30 cellular contexts compared by ENCODE assay signal in the genomic region with DNA sequence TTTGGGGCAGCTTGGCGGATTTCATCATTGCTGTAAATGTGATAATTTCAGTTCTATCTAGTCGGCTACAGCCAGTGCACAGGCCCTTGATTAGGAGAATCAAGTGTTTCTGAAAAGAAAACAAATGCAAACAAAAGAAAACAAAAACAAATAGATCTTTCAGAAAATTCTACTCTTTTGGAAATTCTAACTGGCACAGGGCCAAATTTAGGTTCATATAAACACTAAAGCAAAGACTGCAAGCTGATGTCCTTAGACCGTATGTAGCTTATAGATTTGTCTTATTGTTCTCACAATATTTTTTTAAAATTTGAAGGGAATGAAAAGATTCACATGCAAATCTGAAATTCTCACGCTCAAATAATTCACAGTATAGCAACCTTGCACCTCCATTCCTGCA.
"Had no signal": no experiment of that assay in that cellular context is flagged by ENCODE, and none has a peak within 500 bp of the region (broad histone marks: within the 10 kb centered on the region; RNA-seq: fewer than 3 reads in every experiment).

No MANE protein-coding gene starts in this region.

- H3K9me3 ChIP-seq: ascending aorta, breast epithelium had no signal

- FAIRE-seq: colon, endometrium, endothelial cell of umbilical vein, frontal cortex had no signal

- H3K9me3 Mint-ChIP-seq: activated CD8-positive, alpha-beta T cell treated with anti-CD3 and anti-CD28 coated beads for 36 hours; activated naive CD4-positive, alpha-beta T cell treated with anti-CD3 and anti-CD28 coated beads, Interleukin-2, amount 50 U/mL, for 24 hours; activated naive CD8-positive, alpha-beta T cell treated with anti-CD3 and anti-CD28 coated beads for 36 hours; activated naive CD8-positive, alpha-beta T cell treated with anti-CD3 and anti-CD28 coated beads, Interleukin-2, amount 50 U/mL, for 24 hours; brain; WTC11 had no signal

- H3K4me3 ChIP-seq: ascending aorta, breast epithelium had no signal

- H3K4me1 ChIP-seq: breast epithelium had no signal

- H3K27ac Mint-ChIP-seq: activated CD8-positive, alpha-beta T cell treated with anti-CD3 and anti-CD28 coated beads for 36 hours; activated naive CD4-positive, alpha-beta T cell treated with anti-CD3 and anti-CD28 coated beads, Interleukin-2, amount 50 U/mL, for 24 hours; activated naive CD8-positive, alpha-beta T cell treated with anti-CD3 and anti-CD28 coated beads for 36 hours; activated naive CD8-positive, alpha-beta T cell treated with anti-CD3 and anti-CD28 coated beads, Interleukin-2, amount 50 U/mL, for 24 hours; brain; WTC11 had no signal

- H3K27ac ChIP-seq: ascending aorta, epithelial cell of prostate had no signal

- H3K27me3 Mint-ChIP-seq: activated CD8-positive, alpha-beta T cell treated with anti-CD3 and anti-CD28 coated beads for 36 hours; activated naive CD4-positive, alpha-beta T cell treated with anti-CD3 and anti-CD28 coated beads, Interleukin-2, amount 50 U/mL, for 24 hours; activated naive CD8-positive, alpha-beta T cell treated with anti-CD3 and anti-CD28 coated beads for 36 hours; activated naive CD8-positive, alpha-beta T cell treated with anti-CD3 and anti-CD28 coated beads, Interleukin-2, amount 50 U/mL, for 24 hours had no signal

- DNase-seq: activated CD4-positive, alpha-beta T cell treated with anti-CD3 and anti-CD28 coated beads for 48 hours; activated CD4-positive, alpha-beta T cell treated with anti-CD3 and anti-CD28 coated beads, Interleukin-2, amount 50 U/mL, for 1 hour; activated CD4-positive, alpha-beta T cell treated with anti-CD3 and anti-CD28 coated beads, Interleukin-2, amount 50 U/mL, for 48 hours; activated CD8-positive, alpha-beta memory T cell treated with anti-CD3 and anti-CD28 coated beads for 24 hours; activated CD8-positive, alpha-beta T cell treated with anti-CD3 and anti-CD28 coated beads for 36 hours; activated gamma-delta T cell; activated naive CD4-positive, alpha-beta T cell treated with Interleukin-2 at 50 U/mL for 16 hours; activated naive CD8-positive, alpha-beta T cell treated with anti-CD3 and anti-CD28 coated beads for 36 hours; activated naive CD8-positive, alpha-beta T cell treated with anti-CD3 and anti-CD28 coated beads, Interleukin-2, amount 50 U/mL, for 24 hours; activated T-cell treated with anti-CD3 and anti-CD28 coated beads, Interleukin-2, amount 50 U/mL, for 48 hours; caudate nucleus; cortex of kidney; dermis blood vessel endothelial cell; effector CD4-positive, alpha-beta T cell; foreskin fibroblast; head of caudate nucleus; hippocampal formation; T-helper 2 cell had no signal

- H3K4me1 Mint-ChIP-seq: WTC11 had no signal

- ATAC-seq: activated CD4-positive, CD25-positive, alpha-beta regulatory T cell treated with anti-CD3 and anti-CD28 coated beads, Interleukin-2, amount 50 U/mL, for 24 hours; activated CD8-positive, alpha-beta T cell treated with anti-CD3 and anti-CD28 coated beads for 36 hours; activated naive CD8-positive, alpha-beta T cell treated with anti-CD3 and anti-CD28 coated beads, Interleukin-2, amount 50 U/mL, for 24 hours; esophagus mucosa; WTC11 had no signal

- H3K27me3 ChIP-seq: ascending aorta, breast epithelium had no signal

- H3K4me3 Mint-ChIP-seq: activated CD8-positive, alpha-beta T cell treated with anti-CD3 and anti-CD28 coated beads for 36 hours; activated naive CD4-positive, alpha-beta T cell treated with anti-CD3 and anti-CD28 coated beads, Interleukin-2, amount 50 U/mL, for 24 hours; activated naive CD8-positive, alpha-beta T cell treated with anti-CD3 and anti-CD28 coated beads for 36 hours; activated naive CD8-positive, alpha-beta T cell treated with anti-CD3 and anti-CD28 coated beads, Interleukin-2, amount 50 U/mL, for 24 hours; brain; WTC11 had no signal
